ENCODE assay signal across 35 cellular contexts in the genomic region with DNA sequence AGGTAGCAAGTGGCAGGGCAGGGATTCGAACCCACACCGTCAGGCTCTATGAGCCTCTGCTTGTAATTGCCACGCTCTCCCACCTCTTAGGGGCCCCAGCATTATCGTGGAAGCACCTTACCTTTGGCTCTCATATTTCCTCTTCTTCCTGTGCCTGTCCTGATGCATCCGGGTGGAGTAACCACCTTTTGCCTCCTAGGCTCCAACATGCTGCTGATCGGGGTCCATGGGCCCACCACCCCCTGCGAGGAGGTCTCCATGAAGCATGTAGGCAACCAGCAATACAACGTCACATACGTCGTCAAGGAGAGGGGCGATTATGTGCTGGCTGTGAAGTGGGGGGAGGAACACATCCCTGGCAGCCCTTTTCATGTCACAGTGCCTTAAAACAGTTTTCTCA. TPM values are rescaled to one million over a fixed set of nuclear protein-coding genes. Genes with fewer than 3 reads are reported as not detected.
"Had no signal": no experiment of that assay in that cellular context is flagged by ENCODE, and none has a peak within 500 bp of the region (broad histone marks: within the 10 kb centered on the region; RNA-seq: fewer than 3 reads in every experiment).

No MANE protein-coding gene starts in this region.

- H3K27me3 ChIP-seq: ascending aorta, cardiac muscle cell had no signal

- H3K27ac Mint-ChIP-seq: activated CD8-positive, alpha-beta T cell treated with anti-CD3 and anti-CD28 coated beads for 36 hours; activated naive CD8-positive, alpha-beta T cell treated with anti-CD3 and anti-CD28 coated beads, Interleukin-2, amount 10 ng/mL, durations not matched to agents 7 days and 5 days; activated T-cell treated with anti-CD3 and anti-CD28 coated beads, Interleukin-2, amount 50 U/mL, for 72 hours; activated T-helper 2 cell treated with anti-CD3 and anti-CD28 coated beads, Interferon-gamma antibody, Interleukin-2, Interleukin-4, amounts not matched to agents 10 μg/mL and 5 μg/mL and 100 μg/mL, durations not matched to agents 14 hours and 24 hours and 36 hours had no signal

- H3K36me3 Mint-ChIP-seq: activated naive CD8-positive, alpha-beta T cell treated with anti-CD3 and anti-CD28 coated beads, Interleukin-2, amount 10 ng/mL, durations not matched to agents 7 days and 5 days had no signal

- H3K27me3 Mint-ChIP-seq: activated CD8-positive, alpha-beta T cell treated with anti-CD3 and anti-CD28 coated beads for 36 hours; activated naive CD4-positive, alpha-beta T cell treated with anti-CD3 and anti-CD28 coated beads, Interleukin-2, amount 50 U/mL, for 24 hours had no signal

- H3K9me3 Mint-ChIP-seq: activated CD8-positive, alpha-beta T cell treated with anti-CD3 and anti-CD28 coated beads for 36 hours; activated naive CD4-positive, alpha-beta T cell treated with anti-CD3 and anti-CD28 coated beads, Interleukin-2, amount 50 U/mL, for 24 hours; activated naive CD8-positive, alpha-beta T cell treated with anti-CD3 and anti-CD28 coated beads, Interleukin-2, amount 10 ng/mL, durations not matched to agents 7 days and 5 days; activated T-cell treated with anti-CD3 and anti-CD28 coated beads, Interleukin-2, amount 50 U/mL, for 72 hours; activated T-helper 2 cell treated with anti-CD3 and anti-CD28 coated beads, Interferon-gamma antibody, Interleukin-2, Interleukin-4, amounts not matched to agents 10 μg/mL and 5 μg/mL and 100 μg/mL, durations not matched to agents 14 hours and 24 hours and 36 hours had no signal

- DNase-seq: activated CD4-positive, alpha-beta T cell treated with anti-CD3 and anti-CD28 coated beads for 1 hour; activated CD4-positive, alpha-beta T cell treated with anti-CD3 and anti-CD28 coated beads for 48 hours; activated CD4-positive, alpha-beta T cell treated with anti-CD3 and anti-CD28 coated beads, Interleukin-2, amount 50 U/mL, for 4 hours; activated CD4-positive, CD25-positive, alpha-beta regulatory T cell; activated CD8-positive, alpha-beta T cell treated with anti-CD3 and anti-CD28 coated beads for 36 hours; activated gamma-delta T cell; activated naive CD4-positive, alpha-beta T cell treated with Interleukin-2 at 50 U/mL for 16 hours; activated naive CD8-positive, alpha-beta T cell treated with anti-CD3 and anti-CD28 coated beads, Interleukin-2, amount 10 ng/mL, durations not matched to agents 7 days and 5 days; activated T-cell treated with anti-CD3 and anti-CD28 coated beads, Interleukin-2, amount 50 U/mL, for 1 hour; activated T-cell treated with anti-CD3 and anti-CD28 coated beads, Interleukin-2, amount 50 U/mL, for 72 hours; amygdala; NCI-H1092 treated with DMSO at 0.1 percent for 48 hours; NCI-H1417; NCI-H146; NCI-H187; NCI-H2029 treated with DMSO at 0.1 percent for 48 hours; NCI-H2107; NCI-H2171; NCI-H510A; NCI-H526; NCI-H748 treated with DMSO at 0.1 percent for 48 hours; NK-92 treated with Interleukin-12 subunit alpha and Interleukin-12 subunit beta, amount 100 ng/mL, for 24 hours; PC-9; Right ventricle myocardium superior; SW 1271; T-helper 1 cell; T-helper 2 cell; T-helper 9 cell; WERI-Rb-1 had no signal

- H3K4me2 ChIP-seq: PC-9 had no signal

- H2AFZ ChIP-seq: PC-9 had no signal

- H3K36me3 ChIP-seq: cardiac muscle cell, WERI-Rb-1 had no signal

- H3K27ac ChIP-seq: cardiac muscle cell, PC-9, WERI-Rb-1 had no signal

- ATAC-seq: activated CD8-positive, alpha-beta T cell treated with anti-CD3 and anti-CD28 coated beads for 36 hours; activated T-cell treated with anti-CD3 and anti-CD28 coated beads, Interleukin-2, amount 50 U/mL, for 72 hours had no signal

- H3K4me1 Mint-ChIP-seq: activated naive CD4-positive, alpha-beta T cell treated with anti-CD3 and anti-CD28 coated beads, Interleukin-2, amount 50 U/mL, for 24 hours; activated naive CD8-positive, alpha-beta T cell treated with anti-CD3 and anti-CD28 coated beads, Interleukin-2, amount 10 ng/mL, durations not matched to agents 7 days and 5 days had no signal

- H3K4me3 Mint-ChIP-seq: activated CD8-positive, alpha-beta T cell treated with anti-CD3 and anti-CD28 coated beads for 36 hours; activated naive CD4-positive, alpha-beta T cell treated with anti-CD3 and anti-CD28 coated beads, Interleukin-2, amount 50 U/mL, for 24 hours; activated naive CD8-positive, alpha-beta T cell treated with anti-CD3 and anti-CD28 coated beads, Interleukin-2, amount 10 ng/mL, durations not matched to agents 7 days and 5 days; activated T-cell treated with anti-CD3 and anti-CD28 coated beads, Interleukin-2, amount 50 U/mL, for 72 hours had no signal

- H3K4me3 ChIP-seq: ascending aorta, cardiac muscle cell, PC-9 had no signal

- H3K9me3 ChIP-seq: ascending aorta had no signal

RNA-seq across cellular contexts. Expression of a gene that starts 40.4 kb away (rescaled TPM):
- total RNA-seq: activated CD8-positive, alpha-beta memory T cell treated with anti-CD3 and anti-CD28 coated beads for 36 hours; activated CD8-positive, alpha-beta T cell treated with anti-CD3 and anti-CD28 coated beads for 36 hours; activated naive CD8-positive, alpha-beta T cell treated with anti-CD3 and anti-CD28 coated beads, Interleukin-2, amount 10 ng/mL, durations not matched to agents 7 days and 5 days; activated T-cell treated with anti-CD3 and anti-CD28 coated beads, Interleukin-2, amount 50 U/mL, for 72 hours; activated T-helper 2 cell treated with anti-CD3 and anti-CD28 coated beads, Interferon-gamma antibody, Interleukin-2, Interleukin-4, amounts not matched to agents 10 μg/mL and 5 μg/mL and 100 μg/mL, durations not matched to agents 14 hours and 24 hours and 36 hours; M059J; PC-9 had no signal
